Comparison of ENCODE assay signal across 33 cellular contexts in genomic region chr17:49664706-49665211, GRCh38. TPM values are rescaled to one million over a fixed set of nuclear protein-coding genes. Genes with fewer than 3 reads are reported as not detected.
A peak's percentile ranks its signal among the peaks of the same experiment; 100 is the strongest.
DNase-seq lines count a peak whose midpoint lies in the region; ATAC-seq and TF ChIP-seq lines count a peak whose summit lies in the region.
"Had no signal": no experiment of that assay in that cellular context is flagged by ENCODE, and none has a peak within 500 bp of the region (broad histone marks: within the 10 kb centered on the region; RNA-seq: fewer than 3 reads in every experiment).

No MANE protein-coding gene starts in this region.

- H3K4me1 ChIP-seq in right cardiac atrium (ENCODE audit: control insufficient read depth, insufficient read depth, low read length) (peaks cover 2% of the 10 kb centered on the region), right atrium auricular region (peaks cover 0 to 14% of the 10 kb centered on the region in 2 donors), mucosa of rectum (ENCODE audit: control insufficient read depth in 2 of 2, insufficient read depth in 2 of 2, low read length in 2 of 2) (peaks cover 4 to 9% of the 10 kb centered on the region in 2 donors), PC-9 (replicated peaks; ENCODE audit: insufficient read depth) (no peaks in the 10 kb centered on the region)
- H3K4me1 ChIP-seq: BE2C had no signal

- no peaks in the 10 kb centered on the region for H3K9me3 Mint-ChIP-seq in activated B cell treated with CpG ODN at 0.5 μM for 24 hours
- H3K9me3 Mint-ChIP-seq: neural crest cell had no signal

- no peak for DNase-seq in right cardiac atrium
- no peak for DNase-seq in right atrium auricular region (ENCODE audit: low spot score)
- no peak for DNase-seq in activated B cell treated with CpG ODN at 0.5 μM for 24 hours
- DNase-seq in C1 segment of cervical spinal cord (lab: John Stamatoyannopoulos, UW): no peak
- no peak for DNase-seq in PC-9
- no peak for DNase-seq in GOT3 (lab: John Stamatoyannopoulos, UW)
- DNase-seq: ACHN; activated CD4-positive, alpha-beta T cell treated with anti-CD3 and anti-CD28 coated beads for 48 hours; activated CD8-positive, alpha-beta memory T cell treated with anti-CD3 and anti-CD28 coated beads for 24 hours; activated T-cell treated with anti-CD3 and anti-CD28 coated beads for 4 hours; BE2C; COR-L47; DMS79; foreskin fibroblast; GF-D8; GM23248; heart right ventricle; Kasumi-1; kidney; midbrain; NCI-H2107; NCI-H345; NCI-H69; pancreas; spleen; stimulated activated CD4-positive, alpha-beta T cell treated with anti-CD3 and anti-CD28 coated beads, Interleukin-2, amount 100 ng/mL, for 24 hours; stimulated activated naive CD8-positive, alpha-beta T cell treated with anti-CD3 and anti-CD28 coated beads, Interleukin-15, Interleukin-2, amounts not matched to agents 100 U/mL and 50 U/mL, for 24 hours; testis had no signal

- H3K4me2 ChIP-seq in PC-9: no peak overlapping the region

- H3K4me1 Mint-ChIP-seq in activated B cell treated with CpG ODN at 0.5 μM for 24 hours: peaks cover 32% of the 10 kb centered on the region
- H3K4me1 Mint-ChIP-seq: neural crest cell had no signal

- H3K4me3 Mint-ChIP-seq in activated B cell treated with CpG ODN at 0.5 μM for 24 hours: no peak overlapping the region
- H3K4me3 Mint-ChIP-seq: neural crest cell had no signal

- peaks cover 7% of the 10 kb centered on the region for H3K36me3 ChIP-seq in right atrium auricular region
- peaks cover 0 to 3% of the 10 kb centered on the region in 2 donors for H3K36me3 ChIP-seq in mucosa of rectum (ENCODE audit: control insufficient read depth in 2 of 2, insufficient read depth in 2 of 2, low read length in 2 of 2)
- no peaks in the 10 kb centered on the region; the same call in 1 of the 2 replicates for H3K36me3 ChIP-seq in PC-9 (ENCODE audit: low read depth)
- H3K36me3 ChIP-seq: BE2C, pancreas had no signal

- no TSS peak for BruUV-seq in PC-9 (replicated peaks; lab: Mats Ljungman, UMichigan)

- peaks cover 71% of the 10 kb centered on the region for H3K79me2 ChIP-seq in PC-9 (ENCODE audit: low read depth)

- H3F3A ChIP-seq in PC-9 (ENCODE audit: insufficient read depth, low read depth): peaks cover 3% of the 10 kb centered on the region; the same call in 1 of the 2 replicates

- no peak overlapping the region for H3K4me3 ChIP-seq in right cardiac atrium (ENCODE audit: low read length)
- no peak overlapping the region for H3K4me3 ChIP-seq in right atrium auricular region
- H3K4me3 ChIP-seq in mucosa of rectum (ENCODE audit: low read length in 2 of 2): peak overlapping the region; percentile 19 to 27
- H3K4me3 ChIP-seq in PC-9: no peak overlapping the region
- H3K4me3 ChIP-seq: cardiac muscle cell, coronary artery, GM23248, heart right ventricle, pancreas, spleen, testis had no signal

- H3K27me3 Mint-ChIP-seq in activated B cell treated with CpG ODN at 0.5 μM for 24 hours: no peaks in the 10 kb centered on the region

- no peaks in the 10 kb centered on the region for H3K9me2 ChIP-seq in PC-9 (ENCODE audit: insufficient read depth)

- H3K27me3 ChIP-seq in right cardiac atrium (ENCODE audit: control insufficient read depth, insufficient read depth) (no peaks in the 10 kb centered on the region), right atrium auricular region (no peaks in the 10 kb centered on the region), mucosa of rectum (ENCODE audit: control insufficient read depth in 2 of 2, insufficient read depth in 2 of 2, low read length in 2 of 2) (no peaks in the 10 kb centered on the region), PC-9 (ENCODE audit: insufficient read depth, low read depth) (no peaks in the 10 kb centered on the region)
- H3K27me3 ChIP-seq: BE2C, cardiac muscle cell, heart right ventricle, pancreas, spleen, testis had no signal

- H3K9me3 ChIP-seq in right cardiac atrium (ENCODE audit: control insufficient read depth, low read length): no peaks in the 10 kb centered on the region
- no peaks in the 10 kb centered on the region for H3K9me3 ChIP-seq in right atrium auricular region
- H3K9me3 ChIP-seq in mucosa of rectum (ENCODE audit: control insufficient read depth in 2 of 2, low read length in 2 of 2): no peaks in the 10 kb centered on the region
- no peaks in the 10 kb centered on the region for H3K9me3 ChIP-seq in PC-9 (ENCODE audit: insufficient read depth, low read depth)
- H3K9me3 ChIP-seq: BE2C, heart right ventricle, pancreas, spleen, testis had no signal

- CTCF ChIA-PET in activated B cell treated with CpG ODN at 0.5 μM for 24 hours (lab: Charles Lee) (no interaction called here), PC-9 (lab: Charles Lee) (no interaction called here)

- H4K20me1 ChIP-seq in PC-9 (ENCODE audit: insufficient read depth): peaks cover 51% of the 10 kb centered on the region

- peaks cover 30% of the 10 kb centered on the region for H3K36me3 Mint-ChIP-seq in activated B cell treated with CpG ODN at 0.5 μM for 24 hours (ENCODE audit: low read depth)

- ATAC-seq in right cardiac atrium: no peak
- ATAC-seq in activated B cell treated with CpG ODN at 0.5 μM for 24 hours (ENCODE audit: low read depth): no peak
- ATAC-seq: esophagus mucosa; heart right ventricle; pancreas; stimulated activated naive CD8-positive, alpha-beta T cell treated with anti-CD3 and anti-CD28 coated beads, Interleukin-15, Interleukin-2, amounts not matched to agents 100 U/mL and 50 U/mL, for 24 hours had no signal

- H2AFZ ChIP-seq in PC-9: no peak overlapping the region
- H2AFZ ChIP-seq: GM23248 had no signal

- 69% methylated on average over 3 of the region's 3 CpGs for WGBS in right cardiac atrium

- POLR2A ChIA-PET in activated B cell treated with CpG ODN at 0.5 μM for 24 hours (lab: Charles Lee) (no interaction called here), PC-9 (lab: Charles Lee; ENCODE audit: unreplicated experiment) (no interaction called here)

- intact Hi-C loops in right cardiac atrium (cut with DNase I) (no loop called here), activated B cell treated with CpG ODN at 0.5 μM for 24 hours (cut with micrococcal nuclease) (no loop called here), PC-9 (cut with micrococcal nuclease; ENCODE audit: unreplicated experiment) (no loop called here)

- H3K9ac ChIP-seq in mucosa of rectum (ENCODE audit: low read depth in 1 of 2, low read length in 2 of 2): no peak overlapping the region
- H3K9ac ChIP-seq: GM23248 had no signal

- H3K27ac ChIP-seq in right cardiac atrium (ENCODE audit: low read length): peak overlapping the region; percentile 37
- no peak overlapping the region for H3K27ac ChIP-seq in right atrium auricular region
- peak overlapping the region; percentile 5 to 19 for H3K27ac ChIP-seq in mucosa of rectum (ENCODE audit: low read depth in 2 of 2, low read length in 2 of 2)
- no peak overlapping the region for H3K27ac ChIP-seq in PC-9
- H3K27ac ChIP-seq: cardiac muscle cell, coronary artery, GM23248, heart right ventricle, pancreas, testis had no signal

- no peak for TF ChIP-seq CTCF in right atrium auricular region (IDR thresholded peaks at IDR 0.05)
- no peak for TF ChIP-seq CTCF in activated B cell treated with CpG ODN at 0.5 μM for 24 hours (IDR thresholded peaks at IDR 0.05)
- TF ChIP-seq CTCF in PC-9 (conservative IDR thresholded peaks at IDR 0.05): no peak

- peak overlapping the region; percentile 75 for H3K27ac Mint-ChIP-seq in activated B cell treated with CpG ODN at 0.5 μM for 24 hours

RNA-seq across cellular contexts. Expression of gene SPOP, which starts 13.1 kb away (rescaled TPM):
- total RNA-seq in right cardiac atrium (10 to 100 TPM; 61.0 to 82.7 (median 76.6) TPM), right atrium auricular region (10 to 100 TPM; 40.9 to 71.8 TPM), activated B cell treated with CpG ODN at 0.5 μM for 24 hours (57.4 and 65.8 TPM in 2 replicates), PC-9 (2021) (41.7 and 47.3 TPM in 2 replicates)
- polyA plus RNA-seq in right cardiac atrium: 33.7 TPM

RNA-seq across cellular contexts. Expression of gene SLC35B1, which starts 43.0 kb away (rescaled TPM):
- 10 to 100 TPM; 48.6 to 75.5 (median 56.2) TPM for total RNA-seq in right cardiac atrium
- polyA plus RNA-seq in right cardiac atrium: 56.1 TPM
- total RNA-seq in right atrium auricular region: 10 to 100 TPM; 54.1 to 83.6 TPM
- 51.8 and 53.8 TPM in 2 replicates for total RNA-seq in activated B cell treated with CpG ODN at 0.5 μM for 24 hours
- 43.5 and 44.7 TPM in 2 replicates for total RNA-seq in PC-9 (2021)

Comparison
In these comparisons a context has a peak if more than half of its experiments do, and no peak if none do; other contexts are left out.
1. H3K27ac ChIP-seq: peak in right cardiac atrium (single experiment) and mucosa of rectum (2 of 2); none in right atrium auricular region (0 of 2) and PC-9 (single experiment).
2. H3K4me3 ChIP-seq: peak in mucosa of rectum (2 of 2); none in right cardiac atrium (single experiment), right atrium auricular region (0 of 2) and PC-9 (single experiment).